Comparison of ENCODE assay signal across 8 cellular contexts in genomic region chr12:89709157-89709993, GRCh38. TPM values are rescaled to one million over a fixed set of nuclear protein-coding genes. Genes with fewer than 3 reads are reported as not detected.
DNase-seq lines count a peak whose midpoint lies in the region; TF ChIP-seq lines count a peak whose summit lies in the region.

No MANE protein-coding gene starts in this region.

- H3K4me1 ChIP-seq in HAP-1, result peaks cover 10% of the 10 kb centered on the region

- H3K36me3 Mint-ChIP-seq in nephron progenitor cell (ENCODE audit: low read depth), result no peaks in the 10 kb centered on the region
- peaks cover 3% of the 10 kb centered on the region for H3K36me3 Mint-ChIP-seq in stimulated activated naive CD8-positive, alpha-beta T cell treated with anti-CD3 and anti-CD28 coated beads, Interleukin-15, Interleukin-2, amounts not matched to agents 100 ng/mL and 50 ng/mL, for 24 hours (ENCODE audit: low read depth)

- H3K9me3 Mint-ChIP-seq in nephron progenitor cell, result peaks cover 9% of the 10 kb centered on the region
- no peaks in the 10 kb centered on the region for H3K9me3 Mint-ChIP-seq in stimulated activated naive CD8-positive, alpha-beta T cell treated with anti-CD3 and anti-CD28 coated beads, Interleukin-15, Interleukin-2, amounts not matched to agents 100 ng/mL and 50 ng/mL, for 24 hours

- H3K4me3 Mint-ChIP-seq in nephron progenitor cell, result peak overlapping the region; percentile 95
- H3K4me3 Mint-ChIP-seq in stimulated activated naive CD8-positive, alpha-beta T cell treated with anti-CD3 and anti-CD28 coated beads, Interleukin-15, Interleukin-2, amounts not matched to agents 100 ng/mL and 50 ng/mL, for 24 hours, result peak overlapping the region; percentile 89

- H3K4me3 ChIP-seq in HAP-1, result peak overlapping the region; percentile 76
- peak overlapping the region; percentile 89 for H3K4me3 ChIP-seq in MG63

- in situ Hi-C loops in G401 (cut with HindIII; ENCODE audit: low sequenced_read_pairs), result no loop called here
- in situ Hi-C loops in HAP-1 (cut with MboI; ENCODE audit: low sequenced_read_pairs), result no loop called here

- no peaks in the 10 kb centered on the region for H3K36me3 ChIP-seq in HAP-1 (replicated peaks)
- no peaks in the 10 kb centered on the region for H3K36me3 ChIP-seq in MG63

- H3K9me3 ChIP-seq in HAP-1, result peaks cover under 1% of the 10 kb centered on the region; the same call in 1 of the 2 replicates
- no peaks in the 10 kb centered on the region for H3K9me3 ChIP-seq in MG63

- H3K27ac Mint-ChIP-seq in nephron progenitor cell, result peak overlapping the region; percentile 64
- H3K27ac Mint-ChIP-seq in stimulated activated naive CD8-positive, alpha-beta T cell treated with anti-CD3 and anti-CD28 coated beads, Interleukin-15, Interleukin-2, amounts not matched to agents 100 ng/mL and 50 ng/mL, for 24 hours, result peak overlapping the region; percentile 92

- no peak for TF ChIP-seq CTCF in nephron progenitor cell (IDR thresholded peaks at IDR 0.05)

- peaks cover 33% of the 10 kb centered on the region for H3K27me3 Mint-ChIP-seq in nephron progenitor cell (ENCODE audit: low read depth, poor library complexity)
- no peaks in the 10 kb centered on the region for H3K27me3 Mint-ChIP-seq in stimulated activated naive CD8-positive, alpha-beta T cell treated with anti-CD3 and anti-CD28 coated beads, Interleukin-15, Interleukin-2, amounts not matched to agents 100 ng/mL and 50 ng/mL, for 24 hours

- peaks cover 42% of the 10 kb centered on the region for H3K4me1 Mint-ChIP-seq in nephron progenitor cell
- H3K4me1 Mint-ChIP-seq in stimulated activated naive CD8-positive, alpha-beta T cell treated with anti-CD3 and anti-CD28 coated beads, Interleukin-15, Interleukin-2, amounts not matched to agents 100 ng/mL and 50 ng/mL, for 24 hours (ENCODE audit: low read depth), result peaks cover 39% of the 10 kb centered on the region

- peak; percentile 98 for DNase-seq in G401 (ENCODE audit: low spot score)
- peak; percentile 97 to 98 for DNase-seq in HAP-1 (ENCODE audit: low spot score in 2 of 2)
- peak; percentile 98 for DNase-seq in MG63
- peak; percentile 95 to 96 for DNase-seq in SHP77 (lab: John Stamatoyannopoulos, UW)
- peak; percentile 98 for DNase-seq in activated gamma-delta T cell (lab: John Stamatoyannopoulos, UW)
- peak; percentile 99 for DNase-seq in fibroblast of the conjunctiva (ENCODE audit: low read depth)
- DNase-seq in nephron progenitor cell, result peak; percentile 99

- H3K27me3 ChIP-seq in HAP-1 (ENCODE audit: low read depth) (peaks cover 7% of the 10 kb centered on the region), MG63 (no peaks in the 10 kb centered on the region)

RNA-seq across cellular contexts. Expression of gene ATP2B1, which starts 0.7 kb away (rescaled TPM):
- 9.0 and 12.7 TPM in 2 replicates for total RNA-seq in G401 (2014; rRNA removed; shearing (Covaris generic))
- 14.3 and 22.4 TPM in 2 replicates for total RNA-seq in MG63 (2014; rRNA removed; shearing (Covaris generic); ENCODE audit: low replicate concordance)

Comparison
In these comparisons a context has a peak if more than half of its experiments do, and no peak if none do; other contexts are left out.
1. Peak in every context shown above with its lines: DNase-seq and H3K4me3 ChIP-seq.